ENCODE assay signal across 9 cellular contexts in the genomic region with DNA sequence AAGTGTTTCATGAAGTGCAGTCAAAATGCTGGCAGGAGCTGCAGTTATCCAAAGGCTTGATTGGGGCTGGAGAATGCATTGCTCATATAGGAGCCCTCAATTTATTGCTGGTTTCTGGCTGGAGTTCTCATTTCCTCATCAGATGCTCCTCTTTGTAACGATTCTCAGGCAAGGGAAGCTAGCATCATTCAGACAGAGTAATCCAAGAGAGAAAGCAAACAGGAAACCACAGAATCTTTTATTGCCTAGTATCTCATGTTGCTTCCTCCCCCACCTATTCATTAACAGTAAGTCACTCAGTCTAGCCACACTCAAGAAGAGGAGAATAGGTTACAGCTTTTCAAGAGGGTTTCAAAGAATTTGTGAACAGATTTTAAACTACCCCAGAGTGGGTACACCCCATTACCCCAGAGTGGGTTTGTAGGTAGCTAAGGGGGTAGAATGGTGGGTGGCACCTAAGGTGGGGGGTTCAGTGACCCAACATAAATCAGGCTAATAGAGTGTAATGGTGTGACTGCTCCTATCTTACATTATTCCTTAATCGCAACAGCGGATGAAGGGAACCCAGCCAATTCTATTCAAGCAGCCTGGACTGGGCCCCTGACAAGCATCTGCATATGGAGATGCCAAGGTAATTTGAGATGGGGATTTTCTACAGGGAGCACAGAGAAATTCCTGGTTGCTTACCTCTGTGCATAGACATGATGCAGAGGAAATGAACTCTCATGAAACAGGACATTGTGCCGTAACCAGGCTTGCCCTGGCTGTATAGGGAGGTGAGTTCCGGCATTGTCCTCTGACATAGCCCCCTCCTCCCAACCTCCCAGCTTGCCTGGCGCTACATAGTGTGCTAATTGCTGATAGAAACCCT.
A peak's percentile ranks its signal among the peaks of the same experiment; 100 is the strongest.
DNase-seq lines count a peak whose midpoint lies in the region; ATAC-seq and TF ChIP-seq lines count a peak whose summit lies in the region.
"Had no signal": no experiment of that assay in that cellular context is flagged by ENCODE, and none has a peak within 500 bp of the region (broad histone marks: within the 10 kb centered on the region; RNA-seq: fewer than 3 reads in every experiment).

No MANE protein-coding gene starts in this region.

- peak; percentile 63 to 75 for ATAC-seq in activated T-cell treated with anti-CD3 and anti-CD28 coated beads, Interleukin-2, amount 50 U/mL, for 4 hours
- ATAC-seq in HG02642 (IDR thresholded peaks at IDR 0.05; ENCODE audit: poor library complexity, unreplicated experiment) (no peak), HG02884 (IDR thresholded peaks at IDR 0.05; ENCODE audit: unreplicated experiment) (no peak)

- TF ChIP-seq CTCF in retinal pigment epithelial cell (conservative IDR thresholded peaks at IDR 0.05; ENCODE audit: low read depth, low read length) (no peak), glutamatergic neuron (IDR thresholded peaks at IDR 0.05; ENCODE audit: partially characterized antibody, unreplicated experiment) (no peak)

- H3K9me3 Mint-ChIP-seq in activated T-cell treated with anti-CD3 and anti-CD28 coated beads, Interleukin-2, amount 50 U/mL, for 4 hours, result no peaks in the 10 kb centered on the region
- no peaks in the 10 kb centered on the region for H3K9me3 Mint-ChIP-seq in glutamatergic neuron (ENCODE audit: unreplicated experiment)

- H3K4me3 ChIP-seq in retinal pigment epithelial cell (ENCODE audit: low read length), result no peak overlapping the region

- H3K4me1 Mint-ChIP-seq in activated T-cell treated with anti-CD3 and anti-CD28 coated beads, Interleukin-2, amount 50 U/mL, for 4 hours (ENCODE audit: low read depth), result peaks cover 26% of the 10 kb centered on the region
- no peaks in the 10 kb centered on the region for H3K4me1 Mint-ChIP-seq in glutamatergic neuron (ENCODE audit: low read depth, unreplicated experiment)

- no peaks in the 10 kb centered on the region for H3K27me3 Mint-ChIP-seq in activated T-cell treated with anti-CD3 and anti-CD28 coated beads, Interleukin-2, amount 50 U/mL, for 4 hours (ENCODE audit: low read depth)
- peaks cover 2% of the 10 kb centered on the region for H3K27me3 Mint-ChIP-seq in glutamatergic neuron (ENCODE audit: unreplicated experiment)

- DNase-seq in activated T-cell treated with anti-CD3 and anti-CD28 coated beads, Interleukin-2, amount 50 U/mL, for 4 hours, result no peak
- DNase-seq in activated T-cell treated with anti-CD3 and anti-CD28 coated beads, Interleukin-2, amount 50 U/mL, for 1 hour, result no peak
- DNase-seq in NCI-H524 treated with DMSO at 0.1 percent for 48 hours (lab: John Stamatoyannopoulos, UW) (peak; percentile 35), dermis blood vessel endothelial cell (peak; percentile 39), retinal pigment epithelial cell (ENCODE audit: low read depth) (peak; percentile 64), glutamatergic neuron (no peak)
- DNase-seq: Caco-2 had no signal

- H3K27ac Mint-ChIP-seq in glutamatergic neuron (ENCODE audit: unreplicated experiment), result no peak overlapping the region

- H3K36me3 Mint-ChIP-seq in activated T-cell treated with anti-CD3 and anti-CD28 coated beads, Interleukin-2, amount 50 U/mL, for 4 hours (ENCODE audit: insufficient read depth), result no peaks in the 10 kb centered on the region
- H3K36me3 Mint-ChIP-seq in glutamatergic neuron (ENCODE audit: unreplicated experiment), result no peaks in the 10 kb centered on the region

- peak overlapping the region; percentile 20 for H3K4me3 Mint-ChIP-seq in activated T-cell treated with anti-CD3 and anti-CD28 coated beads, Interleukin-2, amount 50 U/mL, for 4 hours
- no peak overlapping the region for H3K4me3 Mint-ChIP-seq in glutamatergic neuron (ENCODE audit: unreplicated experiment)

Comparison
In these comparisons a context has a peak if more than half of its experiments do, and no peak if none do; other contexts are left out.
1. ATAC-seq: peak in activated T-cell treated with anti-CD3 and anti-CD28 coated beads, Interleukin-2, amount 50 U/mL, for 4 hours (2 of 2); none in HG02642 (single experiment) and HG02884 (single experiment).
2. DNase-seq: peak in NCI-H524 treated with DMSO at 0.1 percent for 48 hours (single experiment), dermis blood vessel endothelial cell (single experiment) and retinal pigment epithelial cell (single experiment); none in activated T-cell treated with anti-CD3 and anti-CD28 coated beads, Interleukin-2, amount 50 U/mL, for 4 hours (single experiment), activated T-cell treated with anti-CD3 and anti-CD28 coated beads, Interleukin-2, amount 50 U/mL, for 1 hour (single experiment) and glutamatergic neuron (single experiment).